In genomic region chr9:121267689-121268597, GRCh38 we compare ENCODE assay signal across 1 cellular context.
TF ChIP-seq lines count a peak whose summit lies in the region.

GSN (plus strand) TSS chr9:121268162; CDS start chr9:121301972, 33,810 bp downstream.

TF ChIP-seq in H1, 55 proteins besides CTCF, POLR2A, EP300 and RAD21:
- TF ChIP-seq CHD7 (IDR thresholded peaks at IDR 0.05; ENCODE audit: insufficient replicate concordance, low read length) (peak; percentile 27), RBBP5 (IDR thresholded peaks at IDR 0.05; ENCODE audit: borderline replicate concordance, low read depth, low read length) (peak; percentile 92; the same call in 1 of the 2 replicates), SUZ12 (IDR thresholded peaks at IDR 0.05; ENCODE audit: low read length) (no peak), KDM1A (IDR thresholded peaks at IDR 0.05; ENCODE audit: borderline replicate concordance, low read length) (0 out of 2 replicates have a peak, but pooled peaks have one; percentile 5), TBP (IDR thresholded peaks at IDR 0.05; ENCODE audit: low read depth, low read length) (0 out of 2 replicates have a peak, but pooled peaks have one; percentile 12), GTF2F1 (IDR thresholded peaks at IDR 0.05; ENCODE audit: borderline replicate concordance, low read depth, low read length) (no peak), KDM4A (IDR thresholded peaks at IDR 0.05; ENCODE audit: low read depth, low read length, severe bottlenecking) (peak; percentile 53), ASH2L (IDR thresholded peaks at IDR 0.05; ENCODE audit: low read length) (peak; percentile 86), MAX (IDR thresholded peaks at IDR 0.05) (0 out of 2 replicates have a peak, but pooled peaks have one; percentile 25), TAF1 (IDR thresholded peaks at IDR 0.05; ENCODE audit: low read depth, low read length) (peak; percentile 52), NANOG (IDR thresholded peaks at IDR 0.05; ENCODE audit: insufficient read depth, low read depth, low read length, poor library complexity, severe bottlenecking) (no peak), SAP30 (IDR thresholded peaks at IDR 0.05; ENCODE audit: insufficient read depth, insufficient replicate concordance, low read length) (peak; percentile 26), E2F6 (IDR thresholded peaks at IDR 0.05) (peak; percentile 69; the same call in 1 of the 2 replicates), SIN3A (conservative IDR thresholded peaks at IDR 0.05 in 1 of 2, IDR thresholded peaks at IDR 0.05 in 1 of 2; ENCODE audit: low read depth in 1 of 2, low read length in 2 of 2) (0 out of 4 replicates have a peak, but pooled peaks of 1 of the 2 experiments have one; percentile 48), JUND (IDR thresholded peaks at IDR 0.05; ENCODE audit: low read length) (no peak), CBX8 (IDR thresholded peaks at IDR 0.05; ENCODE audit: borderline replicate concordance, low read depth, low read length) (no peak), TCF12 (IDR thresholded peaks at IDR 0.05; ENCODE audit: low read depth, low read length) (no peak), CTBP2 (IDR thresholded peaks at IDR 0.05; ENCODE audit: borderline replicate concordance, insufficient read depth, insufficient read length, low read length) (no peak), EZH2 (IDR thresholded peaks at IDR 0.05; ENCODE audit: low read depth, low read length, severe bottlenecking) (no peak), BACH1 (IDR thresholded peaks at IDR 0.05; ENCODE audit: low read length) (no peak), CREB1 (IDR thresholded peaks at IDR 0.05) (no peak), GABPA (IDR thresholded peaks at IDR 0.05; ENCODE audit: borderline replicate concordance, insufficient read depth, low read length) (no peak), CHD2 (IDR thresholded peaks at IDR 0.05; ENCODE audit: low read length) (no peak), EGR1 (IDR thresholded peaks at IDR 0.05; ENCODE audit: borderline replicate concordance, low read depth, low read length) (peak; percentile 56; the same call in 1 of the 2 replicates), PHF8 (conservative IDR thresholded peaks at IDR 0.05; ENCODE audit: low read depth, low read length) (peak; percentile 55; the same call in 1 of the 2 replicates)
